ENCODE assay signal across 2 cellular contexts in the genomic region with DNA sequence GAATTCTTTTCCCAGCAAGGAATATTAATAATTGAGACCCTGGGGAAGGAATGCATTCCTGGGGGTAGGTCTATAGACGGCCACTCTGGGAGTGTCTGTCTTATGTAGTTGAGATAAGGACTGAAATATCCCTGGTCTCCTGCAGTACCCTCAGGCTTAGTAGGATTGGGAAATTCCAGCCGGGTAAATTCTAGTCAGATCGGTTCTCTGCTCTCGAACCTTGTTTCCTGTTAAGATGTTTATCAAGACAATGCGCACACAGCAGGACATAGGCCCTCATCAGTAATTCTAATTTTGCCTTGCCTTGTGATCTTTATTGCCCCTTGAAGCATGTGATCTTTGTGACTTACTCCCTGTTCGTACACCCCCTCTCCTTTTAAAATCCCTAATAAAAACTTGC. TPM values are rescaled to one million over a fixed set of nuclear protein-coding genes. Genes with fewer than 3 reads are reported as not detected.
"Had no signal": no experiment of that assay in that cellular context is flagged by ENCODE, and none has a peak within 500 bp of the region (broad histone marks: within the 10 kb centered on the region; RNA-seq: fewer than 3 reads in every experiment).

No MANE protein-coding gene starts in this region.

RNA-seq across cellular contexts. Expression of gene ZNF483, which starts 13.4 kb away (rescaled TPM):
- total RNA-seq: HT-29, HT1080 had no signal
